8 cellular contexts compared by ENCODE assay signal in the genomic region with DNA sequence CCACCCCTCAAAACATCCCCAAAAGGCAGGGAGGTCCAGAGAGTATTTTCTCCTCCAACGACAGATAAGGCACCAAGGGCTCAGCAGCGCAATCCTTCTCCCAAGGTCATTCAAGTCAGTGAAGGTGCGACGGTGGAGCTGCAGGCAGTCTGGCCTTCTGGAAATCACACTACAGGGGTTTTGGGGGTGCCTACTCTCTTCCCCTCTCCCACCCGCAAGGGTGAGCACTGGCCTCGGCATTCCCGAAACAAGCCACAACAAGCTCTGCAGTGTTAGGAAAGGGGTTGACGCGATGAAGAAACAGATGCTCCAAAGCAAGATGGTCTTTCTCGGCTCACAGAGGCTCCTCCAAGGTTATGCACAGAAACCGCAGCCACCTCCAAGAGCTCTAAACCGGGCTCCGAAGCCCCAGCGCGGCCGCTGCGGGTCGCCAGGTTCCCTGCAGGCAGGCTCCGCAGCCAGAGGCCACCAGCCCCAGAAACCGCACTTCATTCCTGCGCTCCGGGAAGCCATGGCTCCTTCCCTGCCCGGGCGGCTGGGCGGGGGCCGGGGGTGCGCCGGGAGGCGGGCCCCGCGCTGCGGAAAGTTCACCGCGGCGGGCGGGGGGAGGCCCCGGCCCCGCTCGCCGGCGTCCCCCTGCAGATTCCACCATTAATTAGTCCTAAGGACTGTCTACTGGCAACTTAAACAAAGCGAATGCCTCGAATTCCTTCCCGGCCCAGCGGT. TPM values are rescaled to one million over a fixed set of nuclear protein-coding genes. Genes with fewer than 3 reads are reported as not detected.
DNase-seq lines count a peak whose midpoint lies in the region; ATAC-seq and TF ChIP-seq lines count a peak whose summit lies in the region.

No MANE protein-coding gene starts in this region.

- H3K27me3 ChIP-seq in BLaER1 treated with 17β-estradiol and CSF1 and Interleukin-3, amounts not matched to agents 10 nM and 100 nM = no peaks in the 10 kb centered on the region
- H3K27me3 ChIP-seq in H9 (ENCODE audit: insufficient read depth, low read length) (no peaks in the 10 kb centered on the region; the same call in 1 of the 2 replicates), SU-DHL-6 (ENCODE audit: low read length) (no peaks in the 10 kb centered on the region), ascending aorta (no peaks in the 10 kb centered on the region), right cardiac atrium (ENCODE audit: control insufficient read depth, insufficient read depth) (no peaks in the 10 kb centered on the region), prostate gland (replicated peaks; ENCODE audit: insufficient read depth) (no peaks in the 10 kb centered on the region)

- no peak overlapping the region for H4K8ac ChIP-seq in H9 (replicated peaks; ENCODE audit: insufficient read length, low read depth, low read length)

- H3K14ac ChIP-seq in H9 (ENCODE audit: insufficient read depth, low read length) = peak overlapping the region; percentile 38

- TF ChIP-seq POLR2A in prostate gland (IDR thresholded peaks at IDR 0.05) = peak; percentile 22

- intact Hi-C loops in ascending aorta (cut with DNase I) (loop anchor here (1.0 to 5.0 kb wide), 2 partner anchors 10 to 65 kb away; no protein-coding TSS in a partner anchor), right cardiac atrium (cut with DNase I) (no loop called here), prostate gland (cut with DNase I) (loop anchor here (5.0 kb wide), 1 partner anchor 65 kb away; no protein-coding TSS in a partner anchor)

- H2BK20ac ChIP-seq in H9 (ENCODE audit: low read depth, low read length, poor library complexity, severe bottlenecking) = no peak overlapping the region

- peaks cover 32 to 40% of the 10 kb centered on the region in 2 experiments for H3K4me1 Mint-ChIP-seq in H9

- H3T11ph ChIP-seq in H9 (ENCODE audit: low read length) = no peak overlapping the region

- peak overlapping the region; percentile 89 to 99 (median 98) for H3K9ac ChIP-seq in BLaER1 treated with 17β-estradiol and CSF1 and Interleukin-3, amounts not matched to agents 10 nM and 100 nM
- H3K9ac ChIP-seq in H9 (ENCODE audit: extremely low read depth, insufficient read length, low read length) (peak overlapping the region; percentile 79), SU-DHL-6 (ENCODE audit: low read length) (peak overlapping the region; percentile 77)

- no peak overlapping the region for H3K23ac ChIP-seq in H9 (ENCODE audit: insufficient read length, low read depth, low read length)

- no peak overlapping the region for H4K91ac ChIP-seq in H9 (ENCODE audit: insufficient read length, low read depth, low read length)

- no peak overlapping the region for H2BK5ac ChIP-seq in H9 (ENCODE audit: insufficient read length, low read length)

- no peak overlapping the region for H2BK12ac ChIP-seq in H9 (ENCODE audit: insufficient read length, low read depth, low read length)

- H3K36me3 ChIP-seq in BLaER1 treated with 17β-estradiol and CSF1 and Interleukin-3, amounts not matched to agents 10 nM and 100 nM = peaks cover 0 to 48% (median 7%) of the 10 kb centered on the region in 11 experiments; a peak in 11 of 22 replicates
- H3K36me3 ChIP-seq in SU-DHL-6 (ENCODE audit: low read length) = no peaks in the 10 kb centered on the region
- H3K36me3 ChIP-seq in ascending aorta = no peaks in the 10 kb centered on the region
- H3K36me3 ChIP-seq in prostate gland = no peaks in the 10 kb centered on the region

- peaks cover 51 to 56% (median 55%) of the 10 kb centered on the region in 11 experiments for H4K20me1 ChIP-seq in BLaER1 treated with 17β-estradiol and CSF1 and Interleukin-3, amounts not matched to agents 10 nM and 100 nM
- H4K20me1 ChIP-seq in H9 (ENCODE audit: control insufficient read depth, insufficient read depth, insufficient read length) = no peaks in the 10 kb centered on the region
- H4K20me1 ChIP-seq in SU-DHL-6 (ENCODE audit: low read depth, low read length) = 0 out of 2 replicates have a peak, but pooled peaks cover 4% of the 10 kb centered on the region

- H2AFZ ChIP-seq in H9 (ENCODE audit: low read length) (no peak overlapping the region), SU-DHL-6 (ENCODE audit: low read depth, low read length, severe bottlenecking) (peak overlapping the region; percentile 10)

- H3K27me3 Mint-ChIP-seq in H9 (ENCODE audit: low read depth) = peaks cover 2% of the 10 kb centered on the region; the same call in 1 of the 2 replicates

- WGBS in H9 (ENCODE audit: extremely low coverage, insufficient read length, low lambda C conversion rate) = no CpG with 5 or more reads among the region's 45 CpGs
- WGBS in right cardiac atrium = under 1% methylated on average over 45 of the region's 45 CpGs
- WGBS in prostate gland = 0% methylated on average over 19 of the region's 45 CpGs

- no peaks in the 10 kb centered on the region for H3K9me3 ChIP-seq in BLaER1 treated with 17β-estradiol and CSF1 and Interleukin-3, amounts not matched to agents 10 nM and 100 nM (replicated peaks in 1 of 11)
- no peaks in the 10 kb centered on the region for H3K9me3 ChIP-seq in H9 (ENCODE audit: control insufficient read depth, low read depth, low read length)
- H3K9me3 ChIP-seq in SU-DHL-6 (ENCODE audit: insufficient read depth, low read length) = no peaks in the 10 kb centered on the region
- no peaks in the 10 kb centered on the region for H3K9me3 ChIP-seq in ascending aorta
- no peaks in the 10 kb centered on the region for H3K9me3 ChIP-seq in right cardiac atrium (ENCODE audit: control insufficient read depth, low read length)
- H3K9me3 ChIP-seq in prostate gland = no peaks in the 10 kb centered on the region

- H3K4me1 ChIP-seq in BLaER1 treated with 17β-estradiol and CSF1 and Interleukin-3, amounts not matched to agents 10 nM and 100 nM = peaks cover 64 to 85% (median 79%) of the 10 kb centered on the region in 10 experiments
- H3K4me1 ChIP-seq in H9 (ENCODE audit: insufficient read depth, low read length) (no peaks in the 10 kb centered on the region; the same call in 1 of the 2 replicates), ascending aorta (peaks cover 7 to 28% of the 10 kb centered on the region in 2 donors), right cardiac atrium (ENCODE audit: control insufficient read depth, insufficient read depth, low read length) (peaks cover 3% of the 10 kb centered on the region), prostate gland (replicated peaks) (peaks cover 4% of the 10 kb centered on the region)

- peaks cover 30% of the 10 kb centered on the region; the same call in 1 of the 2 replicates for H3K79me2 ChIP-seq in H9 (ENCODE audit: insufficient read depth, low read length)
- no peaks in the 10 kb centered on the region for H3K79me2 ChIP-seq in SU-DHL-6 (ENCODE audit: insufficient read depth, low read length)

- peak overlapping the region; percentile 69 to 99 (median 95) for H3K27ac ChIP-seq in BLaER1 treated with 17β-estradiol and CSF1 and Interleukin-3, amounts not matched to agents 10 nM and 100 nM
- H3K27ac ChIP-seq in H9 (ENCODE audit: insufficient read length, low read depth, low read length) (no peak overlapping the region), SU-DHL-6 (ENCODE audit: low read depth, low read length) (no peak overlapping the region), ascending aorta (peak overlapping the region; percentile 86 to 92), right cardiac atrium (ENCODE audit: low read length) (peak overlapping the region; percentile 65), prostate gland (peak overlapping the region; percentile 89 to 90)

- H3K23me2 ChIP-seq in H9 (ENCODE audit: insufficient read length, low read depth, low read length, poor library complexity, severe bottlenecking) = peaks cover 6% of the 10 kb centered on the region

- ATAC-seq in right cardiac atrium = peak; percentile 43 to 50
- no peak for ATAC-seq in HG03025 (IDR thresholded peaks at IDR 0.05; ENCODE audit: low FRiP score, unreplicated experiment)

- no peak for TF ChIP-seq CTCF in H9 (conservative IDR thresholded peaks at IDR 0.05)
- no peak for TF ChIP-seq CTCF in SU-DHL-6 (IDR thresholded peaks at IDR 0.05; ENCODE audit: insufficient read depth, low read length, poor library complexity, severe bottlenecking)
- TF ChIP-seq CTCF in ascending aorta (IDR thresholded peaks at IDR 0.05) = no peak
- TF ChIP-seq CTCF in prostate gland (IDR thresholded peaks at IDR 0.05) = no peak

- peaks cover 2% of the 10 kb centered on the region for H3K79me1 ChIP-seq in H9 (ENCODE audit: insufficient read depth, low read depth, low read length, poor library complexity, severe bottlenecking)

- peak overlapping the region; percentile 75 to 97 (median 92) for H3K4me3 ChIP-seq in BLaER1 treated with 17β-estradiol and CSF1 and Interleukin-3, amounts not matched to agents 10 nM and 100 nM
- H3K4me3 ChIP-seq in SU-DHL-6 (ENCODE audit: insufficient read depth, low read length, poor library complexity, severe bottlenecking) (peak overlapping the region; percentile 73), ascending aorta (peak overlapping the region; percentile 93 to 98), right cardiac atrium (ENCODE audit: low read length) (peak overlapping the region; percentile 77), prostate gland (peak overlapping the region; percentile 75 to 93)

- no peak overlapping the region for H3K56ac ChIP-seq in H9 (ENCODE audit: insufficient read length, low read depth, low read length)

- H3K36me3 Mint-ChIP-seq in H9 (ENCODE audit: insufficient read depth in 1 of 3, low read depth in 3 of 3) = peaks cover 0 to 7% (median 2%) of the 10 kb centered on the region in 3 experiments; a peak in 4 of 7 replicates

- no peaks in the 10 kb centered on the region for H3K9me2 ChIP-seq in SU-DHL-6 (replicated peaks; ENCODE audit: insufficient read depth, low read length)

- H3K27ac Mint-ChIP-seq in H9 = peak overlapping the region; percentile 77 to 93 (median 92); a peak in 4 of 7 replicates

- 0 out of 5 replicates have a peak, but pooled peaks cover 0 to 2% of the 10 kb centered on the region in 2 experiments for H3K9me3 Mint-ChIP-seq in H9

- H2BK15ac ChIP-seq in H9 (ENCODE audit: low read depth, low read length) = no peak overlapping the region

- DNase-seq in H9 (peak; percentile 46), ascending aorta (ENCODE audit: low spot score in 2 of 2) (peak in 1 of 2 donors; percentile 71), right cardiac atrium (peak; percentile 51 to 80 (median 72)), prostate gland (ENCODE audit: low spot score) (peak; percentile 51), cerebellar nuclear complex (lab: John Stamatoyannopoulos, UW) (no peak)

- no peak overlapping the region for H3K4ac ChIP-seq in H9 (ENCODE audit: low read depth, low read length)

- H2AK5ac ChIP-seq in H9 (ENCODE audit: insufficient read length, low read length) = no peak overlapping the region

- H2BK120ac ChIP-seq in H9 (ENCODE audit: low read depth, low read length, poor library complexity, severe bottlenecking) = no peak overlapping the region

- no peak overlapping the region for H4K5ac ChIP-seq in H9 (ENCODE audit: insufficient read length, low read depth, low read length)

- H3K4me2 ChIP-seq in BLaER1 treated with 17β-estradiol and CSF1 and Interleukin-3, amounts not matched to agents 10 nM and 100 nM = peak overlapping the region; percentile 81 to 98 (median 92)
- H3K4me2 ChIP-seq in H9 (ENCODE audit: insufficient read depth, insufficient read length, low read length) = peak overlapping the region; percentile 78
- peak overlapping the region; percentile 86 for H3K4me2 ChIP-seq in SU-DHL-6 (ENCODE audit: low read depth, low read length, poor library complexity, severe bottlenecking)

- H3K18ac ChIP-seq in H9 (ENCODE audit: insufficient read length, low read depth, low read length) = no peak overlapping the region

- H3F3A ChIP-seq in SU-DHL-6 (ENCODE audit: insufficient read depth) = no peaks in the 10 kb centered on the region

- H3K4me3 Mint-ChIP-seq in H9 = peak overlapping the region; percentile 97 to 98

RNA-seq across cellular contexts. Expression of gene LUZP1, which starts 1.1 kb away (rescaled TPM):
- total RNA-seq in H9 (2021) (45.4 and 48.2 TPM in 2 replicates), ascending aorta (18.0 TPM), right cardiac atrium (10 to 100 TPM; 33.2 to 61.9 (median 42.4) TPM), prostate gland (10 to 100 TPM; 16.9 to 17.5 TPM)
- 9.5 TPM for polyA plus RNA-seq in right cardiac atrium

RNA-seq across cellular contexts. Expression of gene HTR1D, which starts 49.8 kb away (rescaled TPM):
- total RNA-seq in H9 (2021) (3.1 and 3.3 TPM in 2 replicates), ascending aorta (not detected), right cardiac atrium (not detected), prostate gland (under 1 TPM; 0.09 to 0.28 TPM)
- polyA plus RNA-seq in right cardiac atrium = 0.05 TPM

Comparison
In these comparisons a context has a peak if more than half of its experiments do, and no peak if none do; other contexts are left out.
1. H3K27ac ChIP-seq: peak in BLaER1 treated with 17β-estradiol and CSF1 and Interleukin-3, amounts not matched to agents 10 nM and 100 nM (11 of 11), ascending aorta (2 of 2), right cardiac atrium (single experiment) and prostate gland (2 of 2); none in H9 (single experiment) and SU-DHL-6 (single experiment).
2. DNase-seq: peak in H9 (single experiment), right cardiac atrium (3 of 3) and prostate gland (single experiment); none in cerebellar nuclear complex (0 of 2).
3. intact Hi-C loops: an anchor here in ascending aorta (1.0 to 5.0 kb wide) and prostate gland (5.0 kb wide); none called in right cardiac atrium.
4. Peak in every context shown above with its lines, with median percentiles within 50 percentile points of each other: H3K4me2 ChIP-seq, H3K4me3 ChIP-seq and H3K9ac ChIP-seq.